20 cellular contexts compared by ENCODE assay signal in genomic region chr20:8148501-8148900, GRCh38.
"Had no signal": no experiment of that assay in that cellular context is flagged by ENCODE, and none has a peak within 500 bp of the region (broad histone marks: within the 10 kb centered on the region; RNA-seq: fewer than 3 reads in every experiment).

No MANE protein-coding gene starts in this region.

- ATAC-seq: activated CD8-positive, alpha-beta T cell treated with anti-CD3 and anti-CD28 coated beads for 36 hours; activated naive CD4-positive, alpha-beta T cell treated with anti-CD3 and anti-CD28 coated beads, Interleukin-2, amount 50 U/mL, for 72 hours; effector memory CD8-positive, alpha-beta T cell; left lobe of liver; mucosa of descending colon; naive thymus-derived CD4-positive, alpha-beta T cell had no signal

- H3K9me3 ChIP-seq: mucosa of descending colon, tibial nerve, vagina had no signal

- H3K27ac ChIP-seq: skin epidermis, tibial nerve, vagina had no signal

- H3K36me3 ChIP-seq: tibial nerve, vagina had no signal

- DNase-seq: activated B cell treated with CpG ODN at 0.5 μM for 24 hours; activated CD4-positive, alpha-beta T cell treated with anti-CD3 and anti-CD28 coated beads for 48 hours; activated CD8-positive, alpha-beta memory T cell treated with anti-CD3 and anti-CD28 coated beads, Interleukin-2, amount 50 U/mL, for 4 hours; activated CD8-positive, alpha-beta T cell treated with anti-CD3 and anti-CD28 coated beads for 36 hours; activated gamma-delta T cell; activated T-cell treated with anti-CD3 and anti-CD28 coated beads, Interleukin-2, amount 50 U/mL, for 48 hours; cortex of kidney; effector memory CD8-positive, alpha-beta T cell; islet precursor cell; mucosa of descending colon; naive thymus-derived CD4-positive, alpha-beta T cell; stimulated activated CD4-positive, alpha-beta T cell treated with anti-CD3 and anti-CD28 coated beads, Interleukin-15, amount 100 ng/mL, for 24 hours; stimulated activated CD4-positive, alpha-beta T cell treated with anti-CD3 and anti-CD28 coated beads, Interleukin-4, amount 100 ng/mL, for 1 hour; stimulated activated naive CD4-positive, alpha-beta T cell; substantia nigra had no signal

- H3K4me3 ChIP-seq: mucosa of descending colon, skin epidermis, tibial nerve, vagina had no signal

- H3K27me3 ChIP-seq: tibial nerve, vagina had no signal
